In genomic region chr12:121278450-121279375, GRCh38 we compare ENCODE assay signal across 13 cellular contexts. TPM values are rescaled to one million over a fixed set of nuclear protein-coding genes. Genes with fewer than 3 reads are reported as not detected.
DNase-seq lines count a peak whose midpoint lies in the region; ATAC-seq and TF ChIP-seq lines count a peak whose summit lies in the region.
"Had no signal": no experiment of that assay in that cellular context is flagged by ENCODE, and none has a peak within 500 bp of the region (broad histone marks: within the 10 kb centered on the region; RNA-seq: fewer than 3 reads in every experiment).

No MANE protein-coding gene starts in this region.

- no peak overlapping the region for H3K4me3 ChIP-seq in lower lobe of right lung
- H3K4me3 ChIP-seq in testis, result no peak overlapping the region

- no peak for TF ChIP-seq CTCF in lower lobe of right lung (IDR thresholded peaks at IDR 0.05)
- no peak for TF ChIP-seq CTCF in testis (IDR thresholded peaks at IDR 0.05)

- intact Hi-C loops in lower lobe of right lung (cut with DNase I), result no loop called here
- intact Hi-C loops in testis (cut with DNase I; ENCODE audit: low total_unique reads), result no loop called here

- DNase-seq in NCI-H446 (lab: John Stamatoyannopoulos, UW) (peak; percentile 22 to 71), cerebellum (ENCODE audit: low spot score) (peak; percentile 42), lower lobe of right lung (peak; percentile 74), testis (peak; percentile 92), DMS79 (lab: John Stamatoyannopoulos, UW) (no peak), NCI-H2029 treated with DMSO at 0.1 percent for 48 hours (lab: John Stamatoyannopoulos, UW) (no peak)
- DNase-seq in activated CD4-positive, alpha-beta T cell treated with anti-CD3 and anti-CD28 coated beads for 48 hours, result no peak
- DNase-seq in activated naive CD4-positive, alpha-beta T cell (lab: John Stamatoyannopoulos, UW), result no peak
- DNase-seq: foreskin melanocyte, Kasumi-1, natural killer cell, NCI-H82 had no signal

- H3K4me1 ChIP-seq in lower lobe of right lung, result peaks cover 47% of the 10 kb centered on the region
- H3K4me1 ChIP-seq in testis, result peaks cover 28% of the 10 kb centered on the region

- no peak for TF ChIP-seq POLR2A in testis (IDR thresholded peaks at IDR 0.05)

- no peaks in the 10 kb centered on the region for H3K9me3 ChIP-seq in lower lobe of right lung
- H3K9me3 ChIP-seq in testis, result no peaks in the 10 kb centered on the region

- H3K27me3 ChIP-seq in lower lobe of right lung (ENCODE audit: low read depth) (no peaks in the 10 kb centered on the region), testis (no peaks in the 10 kb centered on the region)

- H3K27ac ChIP-seq in lower lobe of right lung, result peak overlapping the region; percentile 72
- H3K27ac ChIP-seq in testis, result peak overlapping the region; percentile 69 to 91
- H3K27ac ChIP-seq: VCaP had no signal

- WGBS in testis, 2 donors, result 63% methylated on average over 27 to 28 of the region's 28 CpGs

- H3K36me3 ChIP-seq in lower lobe of right lung (peaks cover 14% of the 10 kb centered on the region), testis (ENCODE audit: low read depth, missing control alignments) (no peaks in the 10 kb centered on the region)

- ATAC-seq in lower lobe of right lung, result peak; percentile 55 to 73

RNA-seq across cellular contexts. Expression of gene CAMKK2, which starts 17.8 kb away (rescaled TPM):
- 27.3 TPM for total RNA-seq in cerebellum
- 40.4 TPM for total RNA-seq in lower lobe of right lung
- total RNA-seq in testis, result 10 to 100 TPM; 21.5 to 22.1 TPM
- polyA plus RNA-seq in testis (ENCODE audit: insufficient read depth, low read depth, low replicate concordance), result 17.1 TPM

Comparison
In these comparisons a context has a peak if more than half of its experiments do, and no peak if none do; other contexts are left out.
1. DNase-seq: peak in NCI-H446 (2 of 2), cerebellum (single experiment), lower lobe of right lung (single experiment) and testis (single experiment); none in activated CD4-positive, alpha-beta T cell treated with anti-CD3 and anti-CD28 coated beads for 48 hours (single experiment), DMS79 (single experiment), NCI-H2029 treated with DMSO at 0.1 percent for 48 hours (single experiment) and activated naive CD4-positive, alpha-beta T cell (0 of 4).